8 cellular contexts compared by ENCODE assay signal in genomic region chr11:67304511-67305113, GRCh38. TPM values are rescaled to one million over a fixed set of nuclear protein-coding genes. Genes with fewer than 3 reads are reported as not detected.
A peak's percentile ranks its signal among the peaks of the same experiment; 100 is the strongest.
DNase-seq lines count a peak whose midpoint lies in the region; ATAC-seq and TF ChIP-seq lines count a peak whose summit lies in the region.

No MANE protein-coding gene starts in this region.

- POLR2A ChIA-PET in AG04449 (lab: Yijun Ruan, JAX): interaction anchor here (4.5 kb wide), 1 partner anchor 11 kb away, joined by 28 read pairs; no protein-coding TSS in a partner anchor
- POLR2A ChIA-PET in naive thymus-derived CD8-positive, alpha-beta T cell (lab: Charles Lee): interaction anchor here (0.6 to 49.2 kb wide), 9 partner anchors 9 to 989 kb away, joined by 3 to 2293 read pairs (median 5); partner anchors contain the start of genes ANKRD13D, GRK2, POLD4 and PTPRCAP

- H3K36me3 ChIP-seq in HUES6 (ENCODE audit: control insufficient read depth, insufficient read depth, low read length) (peaks cover 44% of the 10 kb centered on the region), ectodermal cell (ENCODE audit: control insufficient read depth, insufficient read depth, low read length) (no peaks in the 10 kb centered on the region)

- H3K4me3 Mint-ChIP-seq in naive thymus-derived CD8-positive, alpha-beta T cell: peak overlapping the region in 8 of 10 donors; percentile 33 to 80 (median 61)

- H3K27ac ChIP-seq in HUES6 (ENCODE audit: low read depth, low read length) (no peak overlapping the region), ectodermal cell (ENCODE audit: insufficient read depth, low read depth, low read length, poor library complexity, severe bottlenecking) (no peak overlapping the region)

- H3K9me3 ChIP-seq in HUES6 (ENCODE audit: control insufficient read depth, insufficient read depth, low read depth, low read length): no peaks in the 10 kb centered on the region
- no peaks in the 10 kb centered on the region for H3K9me3 ChIP-seq in ectodermal cell (ENCODE audit: control insufficient read depth, low read length)

- H3K4me3 ChIP-seq in AG04449 (ENCODE audit: low read depth, low read length): peak overlapping the region; percentile 86
- peak overlapping the region; percentile 88 for H3K4me3 ChIP-seq in HUES6 (ENCODE audit: low read depth, low read length)
- H3K4me3 ChIP-seq in ectodermal cell (ENCODE audit: insufficient read depth, low read depth, low read length): peak overlapping the region; percentile 50

- no peak for ATAC-seq in naive thymus-derived CD8-positive, alpha-beta T cell
- no peak for ATAC-seq in GM19452 (IDR thresholded peaks at IDR 0.05; ENCODE audit: unreplicated experiment)

- DNase-seq in AG04449 (ENCODE audit: low read depth, low spot score) (no peak), DMS79 (lab: John Stamatoyannopoulos, UW) (no peak)
- DNase-seq in naive thymus-derived CD8-positive, alpha-beta T cell: no peak
- DNase-seq in stimulated activated CD4-positive, alpha-beta T cell treated with anti-CD3 and anti-CD28 coated beads, Interleukin-15, amount 100 ng/mL, for 24 hours: no peak
- no peak for DNase-seq in stimulated activated CD4-positive, alpha-beta T cell treated with anti-CD3 and anti-CD28 coated beads, Interleukin-4, amount 100 ng/mL, for 1 hour

- CTCF ChIA-PET in AG04449 (lab: Yijun Ruan, JAX): interaction anchor here (0.7 to 2.4 kb wide), 5 partner anchors 13 to 96 kb away, joined by 3 to 9 read pairs (median 6); no protein-coding TSS in a partner anchor

- H3K36me3 Mint-ChIP-seq in naive thymus-derived CD8-positive, alpha-beta T cell: peaks cover 0 to 13% (median 0%) of the 10 kb centered on the region in 3 donors

- peak overlapping the region; percentile 78 for H3K9ac ChIP-seq in HUES6 (ENCODE audit: low read length)

- H3K9me3 Mint-ChIP-seq in naive thymus-derived CD8-positive, alpha-beta T cell: no peaks in the 10 kb centered on the region

- H3K4me1 ChIP-seq in HUES6 (ENCODE audit: control insufficient read depth, insufficient read depth, low read length): peaks cover 21% of the 10 kb centered on the region
- peaks cover 19% of the 10 kb centered on the region for H3K4me1 ChIP-seq in ectodermal cell (ENCODE audit: control insufficient read depth, insufficient read depth, low read length)

- H3K27me3 ChIP-seq in HUES6 (ENCODE audit: control insufficient read depth, insufficient read depth, low read length) (no peaks in the 10 kb centered on the region), ectodermal cell (ENCODE audit: control insufficient read depth, insufficient read depth, low read length, poor library complexity, severe bottlenecking) (peaks cover 19% of the 10 kb centered on the region)

- H3K27me3 Mint-ChIP-seq in naive thymus-derived CD8-positive, alpha-beta T cell: no peaks in the 10 kb centered on the region

- H3K27ac Mint-ChIP-seq in naive thymus-derived CD8-positive, alpha-beta T cell: peak overlapping the region in 6 of 10 donors; percentile 11 to 63 (median 52)

- H3K4me1 Mint-ChIP-seq in naive thymus-derived CD8-positive, alpha-beta T cell: peaks cover 4 to 24% (median 15%) of the 10 kb centered on the region in 4 donors

- no peak for TF ChIP-seq CTCF in AG04449 (IDR thresholded peaks at IDR 0.05; ENCODE audit: insufficient read depth, low read length, missing control alignments)

- 83 to 84% methylated on average over 14 of the region's 14 CpGs for WGBS in ectodermal cell, 2 experiments

RNA-seq across cellular contexts. Expression of gene SSH3, which starts 1.3 kb away (rescaled TPM):
- polyA plus RNA-seq in ectodermal cell (2013, experiment 1 of 4): 9.5 TPM
- 8.1 TPM for polyA plus RNA-seq in ectodermal cell (2013, experiment 2 of 4)
- polyA plus RNA-seq in ectodermal cell (2013, experiment 3 of 4): 10.0 TPM
- 10.0 TPM for polyA plus RNA-seq in ectodermal cell (2013, experiment 4 of 4)
- 10 to 100 TPM; 18.1 to 25.3 TPM for total RNA-seq in naive thymus-derived CD8-positive, alpha-beta T cell
- 1 to 10 TPM; 1.7 to 4.5 (median 3.2) TPM for polyA plus RNA-seq in naive thymus-derived CD8-positive, alpha-beta T cell

RNA-seq across cellular contexts. Expression of gene ANKRD13D, which starts 15.5 kb away (rescaled TPM):
- 30.3 TPM for polyA plus RNA-seq in ectodermal cell (2013, experiment 1 of 4)
- 26.9 TPM for polyA plus RNA-seq in ectodermal cell (2013, experiment 2 of 4)
- polyA plus RNA-seq in ectodermal cell (2013, experiment 3 of 4): 25.6 TPM
- 26.8 TPM for polyA plus RNA-seq in ectodermal cell (2013, experiment 4 of 4)
- 100 to 1,000 TPM; 189 to 206 TPM for total RNA-seq in naive thymus-derived CD8-positive, alpha-beta T cell
- 10 to 100 TPM in 2 of 3 donors, 1 to 10 TPM in 1; 6.0 to 18.3 (median 10.1) TPM for polyA plus RNA-seq in naive thymus-derived CD8-positive, alpha-beta T cell

RNA-seq across cellular contexts. Expression of gene GRK2, which starts 38.3 kb away (rescaled TPM):
- 47.7 TPM for polyA plus RNA-seq in ectodermal cell (2013, experiment 1 of 4)
- 45.8 TPM for polyA plus RNA-seq in ectodermal cell (2013, experiment 2 of 4)
- polyA plus RNA-seq in ectodermal cell (2013, experiment 3 of 4): 35.1 TPM
- polyA plus RNA-seq in ectodermal cell (2013, experiment 4 of 4): 37.3 TPM
- 100 to 1,000 TPM; 345 to 354 TPM for total RNA-seq in naive thymus-derived CD8-positive, alpha-beta T cell
- polyA plus RNA-seq in naive thymus-derived CD8-positive, alpha-beta T cell: 10 to 100 TPM; 16.8 to 70.7 (median 31.1) TPM

RNA-seq across cellular contexts. Expression of gene POLD4, which starts 48.7 kb away (rescaled TPM):
- polyA plus RNA-seq in ectodermal cell (2013, experiment 1 of 4): 15.2 TPM
- polyA plus RNA-seq in ectodermal cell (2013, experiment 2 of 4): 13.3 TPM
- polyA plus RNA-seq in ectodermal cell (2013, experiment 3 of 4): 12.4 TPM
- polyA plus RNA-seq in ectodermal cell (2013, experiment 4 of 4): 16.6 TPM
- total RNA-seq in naive thymus-derived CD8-positive, alpha-beta T cell: 100 to 1,000 TPM; 102 to 110 TPM
- 100 to 1,000 TPM in 2 of 3 donors, 10 to 100 TPM in 1; 87.7 to 105 (median 102) TPM for polyA plus RNA-seq in naive thymus-derived CD8-positive, alpha-beta T cell
